ENCODE assay signal across 14 cellular contexts in the genomic region with DNA sequence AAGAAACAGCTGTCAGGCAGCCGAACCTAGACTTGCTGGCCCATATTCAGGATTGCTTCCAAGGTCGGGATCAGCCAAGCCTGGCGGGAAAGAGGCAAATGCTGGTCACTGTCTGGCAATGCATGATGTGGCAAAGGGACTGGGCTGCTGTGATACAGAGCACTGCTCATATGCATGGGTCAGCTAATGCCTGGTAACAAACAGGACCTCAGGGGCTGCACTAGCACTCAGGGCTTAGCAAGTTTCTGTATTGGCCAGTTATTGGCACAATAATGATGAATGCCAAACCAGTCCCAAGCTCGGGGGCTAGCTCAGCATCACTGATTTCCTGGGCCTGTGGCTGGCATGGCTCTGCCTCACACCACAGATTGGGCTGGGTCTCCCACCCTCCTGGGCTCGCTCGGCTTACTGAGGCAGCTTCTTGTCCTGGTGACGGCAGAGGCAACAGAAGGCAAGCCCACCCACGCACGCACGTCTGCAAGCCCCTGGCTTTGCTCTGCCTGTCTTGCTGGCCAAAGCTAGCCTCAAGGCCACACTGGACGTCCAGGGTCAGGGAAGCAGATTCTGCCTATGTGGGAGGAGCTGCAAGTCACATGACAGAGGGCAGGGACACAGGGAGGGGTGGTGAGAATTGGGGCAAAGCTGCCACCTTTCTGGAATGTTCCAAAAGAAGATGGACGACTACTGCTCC. TPM values are rescaled to one million over a fixed set of nuclear protein-coding genes. Genes with fewer than 3 reads are reported as not detected.
A peak's percentile ranks its signal among the peaks of the same experiment; 100 is the strongest.
DNase-seq lines count a peak whose midpoint lies in the region; ATAC-seq and TF ChIP-seq lines count a peak whose summit lies in the region.
"Had no signal": no experiment of that assay in that cellular context is flagged by ENCODE, and none has a peak within 500 bp of the region (broad histone marks: within the 10 kb centered on the region; RNA-seq: fewer than 3 reads in every experiment).

No MANE protein-coding gene starts in this region.

- H3K27ac Mint-ChIP-seq in activated naive CD8-positive, alpha-beta T cell treated with anti-CD3 and anti-CD28 coated beads for 36 hours, result no peak overlapping the region
- no peak overlapping the region for H3K27ac Mint-ChIP-seq in mesothelial cell of epicardium
- H3K27ac Mint-ChIP-seq: B cell; CD4-positive, alpha-beta T cell; GM23338; H9 had no signal

- peaks cover 31% of the 10 kb centered on the region for H3K27me3 Mint-ChIP-seq in activated naive CD8-positive, alpha-beta T cell treated with anti-CD3 and anti-CD28 coated beads for 36 hours
- peaks cover 24% of the 10 kb centered on the region for H3K27me3 Mint-ChIP-seq in mesothelial cell of epicardium (ENCODE audit: low read depth)

- H3K9me3 Mint-ChIP-seq in activated naive CD8-positive, alpha-beta T cell treated with anti-CD3 and anti-CD28 coated beads for 36 hours, result no peaks in the 10 kb centered on the region
- no peaks in the 10 kb centered on the region for H3K9me3 Mint-ChIP-seq in mesothelial cell of epicardium
- H3K9me3 Mint-ChIP-seq: CD4-positive, alpha-beta T cell; GM23338 had no signal

- no peak overlapping the region for H3K4me3 ChIP-seq in HEK293 (ENCODE audit: low read depth, low read length)
- H3K4me3 ChIP-seq in WERI-Rb-1 (ENCODE audit: low read depth, low read length), result 0 out of 2 replicates have a peak overlapping the region, but pooled peaks have one; percentile 16
- no peak overlapping the region for H3K4me3 ChIP-seq in sigmoid colon
- H3K4me3 ChIP-seq: GM23338 had no signal

- WGBS in sigmoid colon, 2 donors, result 80 to 85% methylated on average over 12 of the region's 12 CpGs

- TF ChIP-seq CTCF in HEK293 (tag by site-specific recombination; IDR thresholded peaks at IDR 0.05), result no peak
- no peak for TF ChIP-seq CTCF in WERI-Rb-1 (IDR thresholded peaks at IDR 0.05; ENCODE audit: low read depth, low read length)
- TF ChIP-seq CTCF in sigmoid colon (IDR thresholded peaks at IDR 0.05), result no peak
- no peak for TF ChIP-seq CTCF in mesothelial cell of epicardium (IDR thresholded peaks at IDR 0.05; ENCODE audit: unreplicated experiment)

- H3K36me3 Mint-ChIP-seq in activated naive CD8-positive, alpha-beta T cell treated with anti-CD3 and anti-CD28 coated beads for 36 hours, result no peaks in the 10 kb centered on the region
- H3K36me3 Mint-ChIP-seq in mesothelial cell of epicardium, result no peaks in the 10 kb centered on the region

- DNase-seq in WERI-Rb-1, result peak; percentile 58
- DNase-seq in islet precursor cell, result peak; percentile 45
- DNase-seq in sigmoid colon, result no peak
- no peak for DNase-seq in activated naive CD8-positive, alpha-beta T cell treated with anti-CD3 and anti-CD28 coated beads for 36 hours
- DNase-seq in mesothelial cell of epicardium (ENCODE audit: low spot score in 2 of 2, unreplicated experiment in 2 of 2), result no peak
- DNase-seq: C1 segment of cervical spinal cord; Calu3; CD4-positive, alpha-beta T cell; DMS 273 treated with DMSO at 0.1 percent for 48 hours; H9 had no signal

- H3K27ac ChIP-seq in HEK293 (ENCODE audit: extremely low read depth, low read depth, low read length) (no peak overlapping the region), WERI-Rb-1 (peak overlapping the region; percentile 84), sigmoid colon (peak overlapping the region in 3 of 4 donors; percentile 64 to 65 (median 65))

- ATAC-seq in HG03442 (IDR thresholded peaks at IDR 0.05; ENCODE audit: unreplicated experiment), result no peak
- ATAC-seq: GM23338 had no signal

- POLR2A ChIA-PET in HEK293 (lab: Yijun Ruan, JAX), result no interaction called here

- CTCF ChIA-PET in HEK293 (lab: Yijun Ruan, JAX), result interaction anchor here (0.8 kb wide), 1 partner anchor 52 kb away, joined by 3 read pairs; no protein-coding TSS in a partner anchor

- intact Hi-C loops in sigmoid colon (cut with DNase I), result no loop called here

- no peaks in the 10 kb centered on the region for H3K4me1 Mint-ChIP-seq in activated naive CD8-positive, alpha-beta T cell treated with anti-CD3 and anti-CD28 coated beads for 36 hours
- H3K4me1 Mint-ChIP-seq in mesothelial cell of epicardium, result peaks cover 2% of the 10 kb centered on the region
- H3K4me1 Mint-ChIP-seq: B cell had no signal

- H3K4me1 ChIP-seq in HEK293 (ENCODE audit: control insufficient read depth, insufficient read depth, low read length) (no peaks in the 10 kb centered on the region), sigmoid colon (peaks cover 0 to 28% (median 18%) of the 10 kb centered on the region in 4 donors)

- H3K4me3 Mint-ChIP-seq in activated naive CD8-positive, alpha-beta T cell treated with anti-CD3 and anti-CD28 coated beads for 36 hours, result no peak overlapping the region
- H3K4me3 Mint-ChIP-seq in mesothelial cell of epicardium, result no peak overlapping the region
- H3K4me3 Mint-ChIP-seq: B cell; CD4-positive, alpha-beta T cell; GM23338; H9 had no signal

- TF ChIP-seq EP300 in sigmoid colon (IDR thresholded peaks at IDR 0.05), result no peak

- TF ChIP-seq POLR2A in sigmoid colon (IDR thresholded peaks at IDR 0.05), result no peak

- H3K36me3 ChIP-seq in HEK293 (ENCODE audit: control insufficient read depth in 2 of 2, insufficient read depth in 1 of 2, low read length in 2 of 2) (no peaks in the 10 kb centered on the region), WERI-Rb-1 (no peaks in the 10 kb centered on the region), sigmoid colon (no peaks in the 10 kb centered on the region)

- no peaks in the 10 kb centered on the region for H3K9me3 ChIP-seq in HEK293 (ENCODE audit: control insufficient read depth, insufficient read depth, low read depth, low read length)
- H3K9me3 ChIP-seq in WERI-Rb-1 (ENCODE audit: severe bottlenecking), result peaks cover 3% of the 10 kb centered on the region
- H3K9me3 ChIP-seq in sigmoid colon, result no peaks in the 10 kb centered on the region

- no peaks in the 10 kb centered on the region for H3K27me3 ChIP-seq in WERI-Rb-1 (ENCODE audit: insufficient read depth, low read depth, severe bottlenecking)
- no peaks in the 10 kb centered on the region for H3K27me3 ChIP-seq in sigmoid colon

TF ChIP-seq in HEK293, 187 proteins besides CTCF, POLR2A, EP300 and RAD21:
- TF ChIP-seq ZNF274 (IDR thresholded peaks at IDR 0.05; ENCODE audit: low read length) (no peak), ZNF274 (tag by site-specific recombination; IDR thresholded peaks at IDR 0.05; ENCODE audit: borderline replicate concordance) (no peak), RBAK (tag by site-specific recombination; IDR thresholded peaks at IDR 0.05) (peak; percentile 93), ZNF423 (tag by site-specific recombination; IDR thresholded peaks at IDR 0.05) (no peak), ZSCAN16 (tag by site-specific recombination; IDR thresholded peaks at IDR 0.05) (no peak), MEIS1 (CRISPR knock-in tag; IDR thresholded peaks at IDR 0.05; ENCODE audit: borderline replicate concordance) (no peak)

RNA-seq across cellular contexts. Expression of gene RPTOR, which starts 21.4 kb away (rescaled TPM):
- 10 to 100 TPM; 22.9 to 68.7 (median 35.0) TPM for total RNA-seq in sigmoid colon
- 10 to 100 TPM in 1 of 3 donors, 1 to 10 TPM in 2; 3.7 to 20.6 (median 9.0) TPM for polyA plus RNA-seq in sigmoid colon
- total RNA-seq in activated naive CD8-positive, alpha-beta T cell treated with anti-CD3 and anti-CD28 coated beads for 36 hours, result 10 to 100 TPM; 43.6 to 47.2 TPM
- 46.1 to 53.7 TPM (median 47.8 TPM) in 3 replicates for total RNA-seq in mesothelial cell of epicardium

RNA-seq across cellular contexts. Expression of gene NPTX1, which starts 46.8 kb away (rescaled TPM):
- total RNA-seq in sigmoid colon, result 10 to 100 TPM; 36.9 to 67.3 (median 46.0) TPM
- 1 to 10 TPM in 1 of 3 donors, under 1 TPM in 2; 0.60 to 1.9 (median 0.69) TPM for polyA plus RNA-seq in sigmoid colon
- total RNA-seq in activated naive CD8-positive, alpha-beta T cell treated with anti-CD3 and anti-CD28 coated beads for 36 hours, result 1 to 10 TPM; 5.3 to 6.2 TPM
- total RNA-seq in mesothelial cell of epicardium, result 0.20 to 0.27 TPM (median 0.20 TPM) in 3 replicates

Comparison
In these comparisons a context has a peak if more than half of its experiments do, and no peak if none do; other contexts are left out.
1. DNase-seq: peak in WERI-Rb-1 (single experiment) and islet precursor cell (single experiment); none in sigmoid colon (single experiment), activated naive CD8-positive, alpha-beta T cell treated with anti-CD3 and anti-CD28 coated beads for 36 hours (single experiment) and mesothelial cell of epicardium (0 of 2).
2. RNA of gene NPTX1, which starts 46.8 kb away (total RNA-seq): 36.9 to 67.3 TPM in sigmoid colon; 5.3 to 6.2 TPM in activated naive CD8-positive, alpha-beta T cell treated with anti-CD3 and anti-CD28 coated beads for 36 hours and 0.20 to 0.27 TPM in mesothelial cell of epicardium; every median in the first group is over 4 times any median in the second.